ENCODE assay signal across 1 cellular context in genomic region chr1:159349374-159349773, GRCh38. TPM values are rescaled to one million over a fixed set of nuclear protein-coding genes. Genes with fewer than 3 reads are reported as not detected.
"Had no signal": no experiment of that assay in that cellular context is flagged by ENCODE, and none has a peak within 500 bp of the region (broad histone marks: within the 10 kb centered on the region; RNA-seq: fewer than 3 reads in every experiment).

No MANE protein-coding gene starts in this region.

RNA-seq across cellular contexts. Expression of gene FCER1A, which starts 47.2 kb away (rescaled TPM):
- total RNA-seq: G401 had no signal
